ENCODE assay signal across 17 cellular contexts in the genomic region with DNA sequence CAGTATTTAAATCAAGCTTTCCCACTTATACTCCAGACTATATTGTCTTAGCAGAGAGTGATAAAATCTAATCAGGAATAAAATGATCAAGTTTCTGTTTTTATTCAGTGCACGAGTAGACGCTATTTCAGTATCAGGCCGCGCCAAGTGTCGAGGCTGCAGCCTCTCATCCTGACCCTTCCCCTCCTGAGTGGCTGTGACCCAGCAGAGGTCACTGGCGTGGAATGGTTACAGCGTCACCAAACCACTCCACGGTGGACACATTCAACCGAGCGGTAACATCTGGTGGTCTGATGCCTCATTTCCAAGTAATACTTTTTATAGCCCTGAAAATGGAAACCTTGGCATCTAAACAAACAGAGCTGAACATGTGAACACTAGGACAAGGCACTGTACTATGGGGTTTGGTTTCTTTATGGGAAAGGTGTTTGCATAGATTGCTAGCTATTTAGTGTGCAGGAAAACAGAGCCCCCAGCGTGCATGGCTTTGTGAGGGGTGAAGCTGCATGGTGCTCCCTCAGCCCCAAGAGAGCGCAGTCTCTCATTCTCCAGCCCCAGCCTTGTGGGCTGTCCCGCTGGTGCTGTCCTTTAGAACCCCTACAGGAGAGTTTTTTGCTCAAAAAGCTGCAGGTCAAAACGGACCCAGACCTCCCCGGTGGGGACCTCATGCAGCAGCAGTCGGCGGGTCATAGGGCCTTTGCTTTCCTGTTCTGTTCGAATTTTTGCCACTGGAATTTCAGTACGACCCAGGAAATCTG. TPM values are rescaled to one million over a fixed set of nuclear protein-coding genes. Genes with fewer than 3 reads are reported as not detected.
"Had no signal": no experiment of that assay in that cellular context is flagged by ENCODE, and none has a peak within 500 bp of the region (broad histone marks: within the 10 kb centered on the region; RNA-seq: fewer than 3 reads in every experiment).

No MANE protein-coding gene starts in this region.

- H3K27me3 Mint-ChIP-seq: activated naive CD4-positive, alpha-beta T cell treated with anti-CD3 and anti-CD28 coated beads, Interleukin-2, amount 50 U/mL, for 24 hours; naive thymus-derived CD4-positive, alpha-beta T cell had no signal

- ATAC-seq: lower lobe of right lung; naive thymus-derived CD4-positive, alpha-beta T cell; pancreas had no signal

- H3K4me1 ChIP-seq: adrenal gland, lower lobe of right lung, pancreas, tibial artery, uterus had no signal

- H3K9me3 Mint-ChIP-seq: activated naive CD4-positive, alpha-beta T cell treated with anti-CD3 and anti-CD28 coated beads, Interleukin-2, amount 50 U/mL, for 24 hours had no signal

- H3K36me3 ChIP-seq: cardiac muscle cell, uterus had no signal

- DNase-seq: activated CD4-positive, alpha-beta T cell treated with anti-CD3 and anti-CD28 coated beads, Interleukin-2, amount 50 U/mL, for 48 hours; activated effector memory CD4-positive, alpha-beta T cell treated with anti-CD3 and anti-CD28 coated beads, Interleukin-2, amount 50 U/mL, for 16 hours; activated T-cell treated with anti-CD3 and anti-CD28 coated beads, Interleukin-2, amount 50 U/mL, for 48 hours; dorsolateral prefrontal cortex; lower lobe of right lung; naive thymus-derived CD4-positive, alpha-beta T cell; pancreas; stimulated activated CD4-positive, alpha-beta T cell treated with anti-CD3 and anti-CD28 coated beads, Interleukin-12 subunit alpha, Interleukin-12 subunit beta, amount 100 ng/mL, for 4 hours; stimulated activated CD4-positive, alpha-beta T cell treated with anti-CD3 and anti-CD28 coated beads, Interleukin-2, amount 100 ng/mL, for 24 hours; T-helper 1 cell; T1000; tibial artery; uterus had no signal

- H3K9me3 ChIP-seq: adrenal gland, lower lobe of right lung, pancreas, tibial artery, uterus had no signal

- H3K4me3 ChIP-seq: adrenal gland, cardiac muscle cell, dorsolateral prefrontal cortex, hepatocyte, lower lobe of right lung, pancreas, tibial artery, uterus had no signal

- H3K4me1 Mint-ChIP-seq: activated naive CD4-positive, alpha-beta T cell treated with anti-CD3 and anti-CD28 coated beads, Interleukin-2, amount 50 U/mL, for 24 hours; naive thymus-derived CD4-positive, alpha-beta T cell had no signal

- H3K27ac Mint-ChIP-seq: activated naive CD4-positive, alpha-beta T cell treated with anti-CD3 and anti-CD28 coated beads, Interleukin-2, amount 50 U/mL, for 24 hours had no signal

- FAIRE-seq: pancreas had no signal

- H3K4me3 Mint-ChIP-seq: activated naive CD4-positive, alpha-beta T cell treated with anti-CD3 and anti-CD28 coated beads, Interleukin-2, amount 50 U/mL, for 24 hours; naive thymus-derived CD4-positive, alpha-beta T cell had no signal

- H3K27ac ChIP-seq: adrenal gland, cardiac muscle cell, hepatocyte, lower lobe of right lung, pancreas, tibial artery, uterus had no signal

RNA-seq across cellular contexts. Expression of gene FAM228A, which starts 28.4 kb away (rescaled TPM):
- polyA plus RNA-seq: hepatocyte; naive thymus-derived CD4-positive, alpha-beta T cell had no signal
